In the genomic region with DNA sequence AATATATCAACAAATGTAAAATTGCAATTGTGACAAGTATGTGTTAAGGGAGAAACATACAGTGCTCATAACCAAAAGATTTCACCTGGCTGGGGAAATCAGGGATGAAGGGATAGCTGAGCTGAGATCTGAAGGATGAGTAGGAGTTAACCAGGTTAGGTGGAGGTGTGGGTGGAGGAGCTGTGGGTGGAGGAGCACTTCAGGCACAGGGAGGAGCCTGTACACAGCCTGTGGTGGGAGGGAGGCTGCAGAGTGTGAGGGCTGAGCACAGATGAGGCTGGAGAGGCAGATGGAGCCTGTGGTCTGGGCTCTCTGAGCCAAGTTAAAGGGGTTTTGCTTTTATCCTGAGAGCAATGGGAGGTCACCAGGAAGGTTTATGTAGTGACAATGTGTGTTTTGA, we compare ENCODE assay signal across 27 cellular contexts.
"Had no signal": no experiment of that assay in that cellular context is flagged by ENCODE, and none has a peak within 500 bp of the region (broad histone marks: within the 10 kb centered on the region; RNA-seq: fewer than 3 reads in every experiment).

No MANE protein-coding gene starts in this region.

- H3K9me3 ChIP-seq: esophagus squamous epithelium, neutrophil, pancreas, suprapubic skin, transverse colon, upper lobe of right lung, uterus had no signal

- FAIRE-seq: endometrium, kidney, pancreas had no signal

- H3K27ac Mint-ChIP-seq: effector memory CD8-positive, alpha-beta T cell; memory B cell; naive B cell had no signal

- H3K4me1 Mint-ChIP-seq: memory B cell, naive B cell had no signal

- H3K36me3 ChIP-seq: esophagus squamous epithelium, neutrophil, pancreas, suprapubic skin, transverse colon, upper lobe of right lung, uterus had no signal

- H3K4me2 ChIP-seq: smooth muscle cell had no signal

- H3K4me3 ChIP-seq: esophagus squamous epithelium, lung, pancreas, smooth muscle cell, suprapubic skin, transverse colon, upper lobe of right lung, uterus had no signal

- H3K9me3 Mint-ChIP-seq: effector memory CD8-positive, alpha-beta T cell; memory B cell; naive B cell; natural killer cell treated with Interleukin-12 subunit alpha and Interleukin-12 subunit beta and Interleukin-15 and Interleukin-18, amount 100 ng/mL, for 72 hours; neural crest cell; stimulated activated naive CD8-positive, alpha-beta T cell treated with anti-CD3 and anti-CD28 coated beads, Interleukin-15, amount 100 ng/mL, for 72 hours had no signal

- H3K27me3 Mint-ChIP-seq: effector memory CD8-positive, alpha-beta T cell; natural killer cell treated with Interleukin-12 subunit alpha and Interleukin-12 subunit beta and Interleukin-15 and Interleukin-18, amount 100 ng/mL, for 72 hours; stimulated activated naive CD8-positive, alpha-beta T cell treated with anti-CD3 and anti-CD28 coated beads, Interleukin-15, amount 100 ng/mL, for 72 hours had no signal

- H3K36me3 Mint-ChIP-seq: memory B cell; naive B cell; natural killer cell treated with Interleukin-12 subunit alpha and Interleukin-12 subunit beta and Interleukin-15 and Interleukin-18, amount 100 ng/mL, for 72 hours had no signal

- DNase-seq: cortex of kidney; effector memory CD8-positive, alpha-beta T cell; erythroblast; esophagus squamous epithelium; foreskin melanocyte; kidney; naive B cell; pancreas; stimulated activated CD4-positive, alpha-beta T cell treated with anti-CD3 and anti-CD28 coated beads, Interleukin-12 subunit alpha, Interleukin-12 subunit beta, amount 100 ng/mL, for 4 hours; stimulated activated CD4-positive, alpha-beta T cell treated with anti-CD3 and anti-CD28 coated beads, Interleukin-1b, Interleukin-23, amount 100 ng/mL, for 48 hours; stimulated activated CD4-positive, alpha-beta T cell treated with anti-CD3 and anti-CD28 coated beads, Interleukin-4, amount 100 ng/mL, for 1 hour; stimulated activated CD8-positive, alpha-beta memory T cell treated with anti-CD3 and anti-CD28 coated beads, Interleukin-4, amount 100 ng/mL, for 48 hours; stimulated activated naive CD4-positive, alpha-beta T cell; stimulated activated naive CD8-positive, alpha-beta T cell treated with anti-CD3 and anti-CD28 coated beads, Interleukin-15, amount 100 ng/mL, for 72 hours; transverse colon; upper lobe of right lung; uterus had no signal

- H3K27ac ChIP-seq: esophagus squamous epithelium, neutrophil, pancreas, suprapubic skin, transverse colon, upper lobe of right lung had no signal

- H3K4me1 ChIP-seq: pancreas had no signal

- H3K4me3 Mint-ChIP-seq: effector memory CD8-positive, alpha-beta T cell; memory B cell; naive B cell; natural killer cell treated with Interleukin-12 subunit alpha and Interleukin-12 subunit beta and Interleukin-15 and Interleukin-18, amount 100 ng/mL, for 72 hours; neural crest cell; stimulated activated naive CD8-positive, alpha-beta T cell treated with anti-CD3 and anti-CD28 coated beads, Interleukin-15, amount 100 ng/mL, for 72 hours had no signal

- ATAC-seq: effector memory CD8-positive, alpha-beta T cell; left lobe of liver; natural killer cell treated with Interleukin-12 subunit alpha and Interleukin-12 subunit beta and Interleukin-15 and Interleukin-18, amount 100 ng/mL, for 72 hours; pancreas; sciatic nerve; stimulated activated naive CD8-positive, alpha-beta T cell treated with anti-CD3 and anti-CD28 coated beads, Interleukin-15, amount 100 ng/mL, for 72 hours; upper lobe of right lung had no signal

- H3K27me3 ChIP-seq: esophagus squamous epithelium, neutrophil, pancreas, suprapubic skin, transverse colon, upper lobe of right lung, uterus had no signal
